8 cellular contexts compared by ENCODE assay signal in genomic region chr4:77817304-77818076, GRCh38. TPM values are rescaled to one million over a fixed set of nuclear protein-coding genes. Genes with fewer than 3 reads are reported as not detected.
DNase-seq lines count a peak whose midpoint lies in the region; ATAC-seq and TF ChIP-seq lines count a peak whose summit lies in the region.

No MANE protein-coding gene starts in this region.

- H3K9ac ChIP-seq in mammary epithelial cell (ENCODE audit: insufficient read depth, low read length) = peak overlapping the region; percentile 85

- H3K9me3 Mint-ChIP-seq in Caco-2 (ENCODE audit: unreplicated experiment) = no peaks in the 10 kb centered on the region

- H3K4me3 Mint-ChIP-seq in Caco-2 (ENCODE audit: unreplicated experiment) = peak overlapping the region; percentile 96

- H3K9me3 ChIP-seq in Caco-2 (no peaks in the 10 kb centered on the region), mammary epithelial cell (replicated peaks; ENCODE audit: insufficient read depth, low read length) (no peaks in the 10 kb centered on the region), mesodermal cell (ENCODE audit: control insufficient read depth, low read length) (no peaks in the 10 kb centered on the region)

- dilution Hi-C loops in mammary epithelial cell (cut with HindIII; ENCODE audit: low sequenced_read_pairs) = no loop called here

- peak overlapping the region; percentile 92 for H3K4me2 ChIP-seq in mammary epithelial cell (ENCODE audit: insufficient read depth, low read depth, low read length)

- BruUV-seq in Caco-2 (replicated peaks; lab: Mats Ljungman, UMichigan) (no TSS peak), mammary epithelial cell (replicated peaks; lab: Mats Ljungman, UMichigan) (TSS peak; percentile 10)

- H3K79me2 ChIP-seq in mammary epithelial cell (ENCODE audit: insufficient read depth, low read length) = peaks cover 65% of the 10 kb centered on the region

- H3K4me3 ChIP-seq in Caco-2 (ENCODE audit: low read depth, low read length) (peak overlapping the region; percentile 93), LNCaP clone FGC (ENCODE audit: low read depth, low read length) (peak overlapping the region; percentile 93), mammary epithelial cell (replicated peaks in 1 of 3; ENCODE audit: insufficient read depth in 1 of 3, low read depth in 2 of 3, low read length in 3 of 3) (peak overlapping the region; percentile 72 to 83 (median 75)), mesodermal cell (ENCODE audit: extremely low read depth, insufficient read depth, low read length, poor library complexity, severe bottlenecking) (peak overlapping the region; percentile 91)

- TF ChIP-seq CTCF in Caco-2 (IDR thresholded peaks at IDR 0.05; ENCODE audit: insufficient read depth in 1 of 2, low read depth in 1 of 2, low read length in 1 of 2, severe bottlenecking in 1 of 2, unreplicated experiment in 1 of 2) = no peak
- no peak for TF ChIP-seq CTCF in LNCaP clone FGC (IDR thresholded peaks at IDR 0.05; ENCODE audit: control insufficient read depth, extremely low read depth, insufficient read depth)
- no peak for TF ChIP-seq CTCF in mammary epithelial cell (conservative IDR thresholded peaks at IDR 0.05 in 1 of 2, IDR thresholded peaks at IDR 0.05 in 1 of 2; ENCODE audit: extremely low read depth in 1 of 2, insufficient read depth in 1 of 2, low read depth in 1 of 2, low read length in 2 of 2)

- peak overlapping the region; percentile 67 for H2AFZ ChIP-seq in mammary epithelial cell (ENCODE audit: low read depth, low read length)

- H3K36me3 ChIP-seq in Caco-2 (ENCODE audit: control insufficient read depth, insufficient read depth, low read length) = no peaks in the 10 kb centered on the region
- H3K36me3 ChIP-seq in mammary epithelial cell (ENCODE audit: insufficient read depth, low read length) = no peaks in the 10 kb centered on the region
- H3K36me3 ChIP-seq in mesodermal cell (ENCODE audit: control insufficient read depth, insufficient read depth, low read length) = no peaks in the 10 kb centered on the region

- H3K27ac Mint-ChIP-seq in Caco-2 (ENCODE audit: unreplicated experiment) = peak overlapping the region; percentile 89

- WGBS in mammary epithelial cell (ENCODE audit: low coverage, missing lambda C conversion rate) = 12% methylated on average over 8 of the region's 8 CpGs
- whole genome bisulfite sequencing in mesodermal cell (ENCODE audit: insufficient coverage in 2 of 2), 2 experiments = 90 to 93% methylated on average over 2 to 3 of the region's 8 CpGs

- DNase-seq in Caco-2 = no peak
- no peak for DNase-seq in LNCaP clone FGC (ENCODE audit: low read depth)
- DNase-seq in mammary epithelial cell = peak; percentile 56
- DNase-seq in GM03348 (ENCODE audit: low spot score) = no peak

- H3K27me3 ChIP-seq in Caco-2 (replicated peaks; ENCODE audit: control insufficient read depth, insufficient read depth, low read length) (no peaks in the 10 kb centered on the region), mammary epithelial cell (ENCODE audit: insufficient read depth, low read length) (no peaks in the 10 kb centered on the region)

- ATAC-seq in GM21737 (IDR thresholded peaks at IDR 0.05; ENCODE audit: unreplicated experiment) = no peak
- no peak for ATAC-seq in HG02642 (IDR thresholded peaks at IDR 0.05; ENCODE audit: poor library complexity, unreplicated experiment)
- no peak for ATAC-seq in HG02852 (IDR thresholded peaks at IDR 0.05; ENCODE audit: unreplicated experiment)

- no peaks in the 10 kb centered on the region for H3K27me3 Mint-ChIP-seq in Caco-2 (ENCODE audit: insufficient read depth, unreplicated experiment)

- H3K4me1 ChIP-seq in Caco-2 = peaks cover 7% of the 10 kb centered on the region
- peaks cover 15% of the 10 kb centered on the region for H3K4me1 ChIP-seq in mammary epithelial cell (ENCODE audit: insufficient read depth, low read length)
- peaks cover 4% of the 10 kb centered on the region for H3K4me1 ChIP-seq in mesodermal cell (ENCODE audit: control insufficient read depth, insufficient read depth, low read length, poor library complexity, severe bottlenecking)

- CTCF ChIA-PET in Caco-2 (lab: Charles Lee) = interaction anchor here (0.5 to 1.2 kb wide), 8 partner anchors 8 to 251 kb away, joined by 3 to 6 read pairs (median 3); partner anchors contain the start of gene MRPL1
- CTCF ChIA-PET in mammary epithelial cell (lab: Charles Lee; ENCODE audit: low non-redundant PET) = interaction anchor here (0.7 to 0.8 kb wide), 5 partner anchors 11 to 312 kb away, joined by 3 to 7 read pairs (median 5); no protein-coding TSS in a partner anchor

- no peaks in the 10 kb centered on the region for H4K20me1 ChIP-seq in mammary epithelial cell (ENCODE audit: insufficient read depth, low read length)

- peaks cover 13% of the 10 kb centered on the region for H3K36me3 Mint-ChIP-seq in Caco-2 (ENCODE audit: insufficient read depth, unreplicated experiment)

- POLR2A ChIA-PET in Caco-2 (lab: Charles Lee) = interaction anchor here (0.5 to 1.3 kb wide), 2 partner anchors 35 to 45 kb away, joined by 4 to 6 read pairs; partner anchors contain the start of gene MRPL1

- intact Hi-C loops in Caco-2 (cut with micrococcal nuclease; ENCODE audit: unreplicated experiment) (loop anchor here (1.0 to 5.0 kb wide), 2 partner anchors 45 to 140 kb away; partner anchors contain the start of gene MRPL1), mammary epithelial cell (cut with micrococcal nuclease) (loop anchor here (5.0 kb wide), 1 partner anchor 105 kb away; no protein-coding TSS in a partner anchor)

- no peaks in the 10 kb centered on the region for H3K4me1 Mint-ChIP-seq in Caco-2 (ENCODE audit: low read depth, unreplicated experiment)

- H3K27ac ChIP-seq in mammary epithelial cell (ENCODE audit: insufficient read depth, low read depth, low read length) (peak overlapping the region; percentile 76), mesodermal cell (ENCODE audit: low read depth, low read length, severe bottlenecking) (no peak overlapping the region)

- in situ Hi-C loops in mammary epithelial cell (cut with MboI; ENCODE audit: low sequenced_read_pairs in 2 of 2) = no loop called here

RNA-seq across cellular contexts. Expression of gene CNOT6L, which starts 1.7 kb away (rescaled TPM):
- total RNA-seq in Caco-2 (2022) (18.8 and 20.2 TPM in 2 replicates), mammary epithelial cell (10 to 100 TPM; 23.3 to 36.5 TPM)
- 10.9 TPM for polyA plus RNA-seq in mammary epithelial cell
- polyA minus RNA-seq in mammary epithelial cell = 99.2 TPM
- polyA plus RNA-seq in mesodermal cell (2013, experiment 1 of 2) = 13.7 TPM
- polyA plus RNA-seq in mesodermal cell (2013, experiment 2 of 2) = 13.4 TPM

RNA-seq across cellular contexts. Expression of gene MRPL1, which starts 45.1 kb away (rescaled TPM):
- total RNA-seq in Caco-2 (2022) (38.4 and 42.0 TPM in 2 replicates), mammary epithelial cell (10 to 100 TPM; 24.8 to 40.9 TPM)
- 20.8 TPM for polyA plus RNA-seq in mammary epithelial cell
- 28.9 TPM for polyA minus RNA-seq in mammary epithelial cell
- 15.5 TPM for polyA plus RNA-seq in mesodermal cell (2013, experiment 1 of 2)
- 27.5 TPM for polyA plus RNA-seq in mesodermal cell (2013, experiment 2 of 2)
